ENCODE assay signal across 8 cellular contexts in the genomic region with DNA sequence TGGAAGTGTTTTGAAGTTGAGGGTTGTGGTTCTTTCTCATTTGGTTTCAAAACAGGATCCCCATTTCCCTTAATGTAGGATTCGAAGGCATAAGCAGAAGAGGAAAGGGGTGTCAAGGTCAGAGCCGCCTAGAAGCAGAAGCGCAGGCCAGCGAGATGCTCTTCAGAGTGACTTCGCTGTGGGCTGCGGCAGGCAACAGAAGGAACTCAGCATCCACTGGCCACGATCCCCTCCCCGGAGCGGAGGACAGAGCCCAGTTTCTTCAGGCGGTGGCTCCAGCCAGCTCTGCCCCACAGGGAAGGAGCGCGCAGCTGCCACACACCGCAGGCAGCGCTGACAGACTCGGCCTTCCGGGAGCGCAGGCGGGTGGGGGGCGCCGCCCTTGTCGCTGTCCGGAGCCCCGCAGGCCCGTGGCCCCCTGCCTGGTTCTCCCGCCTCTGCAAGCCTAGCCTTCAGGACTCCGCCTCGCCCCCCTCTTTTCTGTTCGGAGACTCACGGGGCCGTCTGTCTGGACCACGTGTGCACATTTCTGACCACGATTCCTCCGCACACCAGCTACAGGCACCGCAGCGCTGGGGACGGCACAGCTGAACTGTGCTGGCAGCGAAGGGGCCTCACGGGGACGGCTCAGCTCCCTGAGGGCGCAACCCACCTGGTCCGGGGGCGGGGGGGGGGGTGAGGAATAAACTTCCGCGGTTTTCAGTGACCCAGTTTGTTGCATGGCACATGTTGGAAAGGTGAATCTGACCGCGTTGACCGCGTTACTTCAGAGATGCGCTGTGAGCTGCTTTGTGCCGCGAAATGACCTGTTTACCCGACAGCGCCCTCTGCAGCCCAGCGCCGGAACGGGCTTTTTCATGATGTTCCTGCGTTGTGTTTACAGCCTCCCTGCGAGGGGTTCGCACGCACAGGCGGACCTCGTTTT. TPM values are rescaled to one million over a fixed set of nuclear protein-coding genes. Genes with fewer than 3 reads are reported as not detected.
DNase-seq lines count a peak whose midpoint lies in the region; ATAC-seq, FAIRE-seq and TF ChIP-seq lines count a peak whose summit lies in the region.

No MANE protein-coding gene starts in this region.

- peak; percentile 56 for DNase-seq in AML-193 (lab: John Stamatoyannopoulos, UW)
- peak; percentile 94 for DNase-seq in activated effector memory CD4-positive, alpha-beta T cell treated with anti-CD3 and anti-CD28 coated beads, Interleukin-2, amount 50 U/mL, for 16 hours
- DNase-seq in glomerular endothelial cell (ENCODE audit: extremely low read depth, low read depth, low spot score): peak; percentile 25
- peak; percentile 62 to 90 (median 76) for DNase-seq in pancreas

- H3K9me3 ChIP-seq in pancreas: no peaks in the 10 kb centered on the region
- peaks cover 1% of the 10 kb centered on the region for H3K9me3 ChIP-seq in thymus (ENCODE audit: control insufficient read depth)

- ATAC-seq in GM19025 (IDR thresholded peaks at IDR 0.05; ENCODE audit: low read depth, unreplicated experiment) (peak; percentile 49), HG03457 (IDR thresholded peaks at IDR 0.05; ENCODE audit: unreplicated experiment) (peak; percentile 73), pancreas (peak; percentile 88 to 97 (median 94))

- H3K4me1 ChIP-seq in pancreas (no peaks in the 10 kb centered on the region), thymus (ENCODE audit: control insufficient read depth, insufficient read depth, low read length) (peaks cover 9% of the 10 kb centered on the region)

- peaks cover 0 to 3% (median 0%) of the 10 kb centered on the region in 4 donors for H3K27me3 ChIP-seq in pancreas
- H3K27me3 ChIP-seq in thymus (ENCODE audit: control insufficient read depth, insufficient read depth): no peaks in the 10 kb centered on the region

- no peaks in the 10 kb centered on the region for H3K36me3 ChIP-seq in pancreas
- H3K36me3 ChIP-seq in thymus (ENCODE audit: control insufficient read depth, insufficient read depth): no peaks in the 10 kb centered on the region

- peak; percentile 37 to 70 (median 59) for TF ChIP-seq CTCF in pancreas (IDR thresholded peaks at IDR 0.05)

- FAIRE-seq in pancreas (lab: Jason Lieb, UNC): no peak

- H3K27ac ChIP-seq in pancreas (no peak overlapping the region), thymus (ENCODE audit: low read depth) (peak overlapping the region; percentile 90)

- intact Hi-C loops in pancreas (cut with DNase I): no loop called here

- 1% methylated on average over 53 to 62 of the region's 62 CpGs for WGBS in pancreas, 2 donors
- under 1% methylated on average over 62 of the region's 62 CpGs for WGBS in thymus

- H3K4me3 ChIP-seq in pancreas: peak overlapping the region; percentile 23 to 57 (median 30)
- peak overlapping the region; percentile 76 for H3K4me3 ChIP-seq in thymus (ENCODE audit: low read length)

TF ChIP-seq in PFSK-1, 5 proteins besides CTCF, POLR2A, EP300 and RAD21:
- TF ChIP-seq TAF1 (IDR thresholded peaks at IDR 0.05; ENCODE audit: borderline replicate concordance, insufficient read depth, low read length) (no peak), SIN3A (IDR thresholded peaks at IDR 0.05; ENCODE audit: borderline replicate concordance, insufficient read depth, low read length) (no peak), POLR2AphosphoS5 (IDR thresholded peaks at IDR 0.05; ENCODE audit: low read depth, low read length) (no peak), FOXP2 (optimal IDR thresholded peaks at IDR 0.05; ENCODE audit: borderline replicate concordance, extremely low read depth, extremely low read length, insufficient read depth) (peak; percentile 97)
- TF ChIP-seq, protein P1, sequence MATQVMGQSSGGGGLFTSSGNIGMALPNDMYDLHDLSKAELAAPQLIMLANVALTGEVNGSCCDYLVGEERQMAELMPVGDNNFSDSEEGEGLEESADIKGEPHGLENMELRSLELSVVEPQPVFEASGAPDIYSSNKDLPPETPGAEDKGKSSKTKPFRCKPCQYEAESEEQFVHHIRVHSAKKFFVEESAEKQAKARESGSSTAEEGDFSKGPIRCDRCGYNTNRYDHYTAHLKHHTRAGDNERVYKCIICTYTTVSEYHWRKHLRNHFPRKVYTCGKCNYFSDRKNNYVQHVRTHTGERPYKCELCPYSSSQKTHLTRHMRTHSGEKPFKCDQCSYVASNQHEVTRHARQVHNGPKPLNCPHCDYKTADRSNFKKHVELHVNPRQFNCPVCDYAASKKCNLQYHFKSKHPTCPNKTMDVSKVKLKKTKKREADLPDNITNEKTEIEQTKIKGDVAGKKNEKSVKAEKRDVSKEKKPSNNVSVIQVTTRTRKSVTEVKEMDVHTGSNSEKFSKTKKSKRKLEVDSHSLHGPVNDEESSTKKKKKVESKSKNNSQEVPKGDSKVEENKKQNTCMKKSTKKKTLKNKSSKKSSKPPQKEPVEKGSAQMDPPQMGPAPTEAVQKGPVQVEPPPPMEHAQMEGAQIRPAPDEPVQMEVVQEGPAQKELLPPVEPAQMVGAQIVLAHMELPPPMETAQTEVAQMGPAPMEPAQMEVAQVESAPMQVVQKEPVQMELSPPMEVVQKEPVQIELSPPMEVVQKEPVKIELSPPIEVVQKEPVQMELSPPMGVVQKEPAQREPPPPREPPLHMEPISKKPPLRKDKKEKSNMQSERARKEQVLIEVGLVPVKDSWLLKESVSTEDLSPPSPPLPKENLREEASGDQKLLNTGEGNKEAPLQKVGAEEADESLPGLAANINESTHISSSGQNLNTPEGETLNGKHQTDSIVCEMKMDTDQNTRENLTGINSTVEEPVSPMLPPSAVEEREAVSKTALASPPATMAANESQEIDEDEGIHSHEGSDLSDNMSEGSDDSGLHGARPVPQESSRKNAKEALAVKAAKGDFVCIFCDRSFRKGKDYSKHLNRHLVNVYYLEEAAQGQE (IDR thresholded peaks at IDR 0.05; ENCODE audit: insufficient read depth in 1 of 2, low read depth in 2 of 2, low read length in 2 of 2): no peak

RNA-seq across cellular contexts. Expression of a gene that starts 26.1 kb away (rescaled TPM):
- polyA plus RNA-seq in PFSK-1 (2012; ENCODE audit: insufficient read length, low read depth): not detected
- total RNA-seq in glomerular endothelial cell (not detected in 2 replicates), pancreas (not detected)
- polyA plus RNA-seq in pancreas (not detected), thymus (0.14 TPM)

RNA-seq across cellular contexts. Expression of a gene that starts 59.9 kb away (rescaled TPM):
- not detected for polyA plus RNA-seq in PFSK-1 (2012; ENCODE audit: insufficient read length, low read depth)
- total RNA-seq in glomerular endothelial cell (not detected in 2 replicates), pancreas (not detected)
- polyA plus RNA-seq in pancreas (not detected), thymus (2.8 TPM)

Comparison
In these comparisons a context has a peak if more than half of its experiments do, and no peak if none do; other contexts are left out.
1. DNase-seq: peak in every context shown above with its lines; median percentile 94 in activated effector memory CD4-positive, alpha-beta T cell treated with anti-CD3 and anti-CD28 coated beads, Interleukin-2, amount 50 U/mL, for 16 hours; 76 in pancreas; 56 in AML-193; 25 in glomerular endothelial cell.